Comparison of ENCODE assay signal across 1 cellular context in the genomic region with DNA sequence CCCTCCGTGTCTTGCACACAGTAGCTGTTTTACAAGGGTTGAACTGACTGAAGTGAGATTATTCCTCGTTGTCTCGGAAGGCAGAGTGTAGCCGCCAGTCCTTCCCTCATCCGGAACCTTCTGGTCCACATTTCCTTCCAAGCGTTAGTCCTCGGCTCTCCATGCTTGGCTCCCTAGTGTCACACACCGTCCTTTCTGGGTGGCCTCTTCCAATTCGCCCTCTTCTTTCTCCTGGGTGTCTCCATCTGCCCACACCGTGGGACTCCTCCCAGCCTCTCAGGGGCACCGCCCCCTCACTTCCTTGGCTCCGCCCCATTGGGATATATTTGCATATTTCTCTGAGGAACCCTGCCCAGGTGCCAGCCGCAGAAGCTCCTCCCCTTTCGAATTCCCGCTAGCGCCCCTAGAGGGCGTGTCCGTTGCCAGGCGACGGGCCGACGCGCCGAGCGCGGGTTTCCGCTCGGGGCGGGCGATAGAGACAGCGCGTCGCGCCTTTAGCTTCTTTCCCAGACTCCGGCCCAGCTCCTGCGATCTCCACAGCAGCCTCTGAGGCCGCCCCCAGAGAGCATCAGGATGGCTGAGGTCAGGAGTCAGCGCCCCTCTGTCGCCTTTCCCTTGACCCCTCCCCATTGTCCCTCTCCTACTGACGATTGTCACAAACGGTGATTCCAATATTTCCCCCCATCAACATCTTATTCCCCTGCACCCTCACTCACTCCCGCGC.
A peak's percentile ranks its signal among the peaks of the same experiment; 100 is the strongest.
TF ChIP-seq lines count a peak whose summit lies in the region.

Gene CFAP58 (plus strand): TSS at position 509 of the 724 bp plus-strand sequence. CDS start 65 bp downstream, at position 574.

TF ChIP-seq in K562, 482 proteins besides CTCF, POLR2A, EP300 and RAD21 (continued from another document and continues in another):
- TF ChIP-seq ELK1 (CRISPR knock-in tag; IDR thresholded peaks at IDR 0.05) (no peak), ZNF584 (CRISPR knock-in tag; IDR thresholded peaks at IDR 0.05; ENCODE audit: low read depth) (no peak), SRSF7 (optimal IDR thresholded peaks at IDR 0.05; ENCODE audit: low read depth, low read length) (no peak), ZSCAN32 (CRISPR knock-in tag; IDR thresholded peaks at IDR 0.05) (no peak), ZNF561 (CRISPR knock-in tag; conservative IDR thresholded peaks at IDR 0.05) (no peak), FOXO4 (CRISPR knock-in tag; IDR thresholded peaks at IDR 0.05) (no peak), SETDB1 (IDR thresholded peaks at IDR 0.05; ENCODE audit: low read length) (no peak), ZNF354B (CRISPR knock-in tag; IDR thresholded peaks at IDR 0.05) (no peak), GABPA (tag; conservative IDR thresholded peaks at IDR 0.05; ENCODE audit: low read depth) (peak; percentile 65), RB1 (IDR thresholded peaks at IDR 0.05; ENCODE audit: low read depth) (peak; percentile 85), SOX6 (IDR thresholded peaks at IDR 0.05) (no peak), NFIX (CRISPR knock-in tag; IDR thresholded peaks at IDR 0.05; ENCODE audit: low read depth) (no peak), PYGO2 (tag; IDR thresholded peaks at IDR 0.05) (no peak), SMC3 (conservative IDR thresholded peaks at IDR 0.05; ENCODE audit: insufficient read depth, low read depth, low read length) (0 out of 2 replicates have a peak, but pooled peaks have one; percentile 5), CAMTA2 (CRISPR knock-in tag; conservative IDR thresholded peaks at IDR 0.05) (no peak), SIN3B (IDR thresholded peaks at IDR 0.05; ENCODE audit: low read depth) (no peak), HINFP (tag; conservative IDR thresholded peaks at IDR 0.05; ENCODE audit: low read depth) (no peak), NRF1 (conservative IDR thresholded peaks at IDR 0.05 in 1 of 2, IDR thresholded peaks at IDR 0.05 in 1 of 2) (peak; percentile 75 to 80), U2AF1 (optimal IDR thresholded peaks at IDR 0.05; ENCODE audit: low read depth, low read length) (no peak), GATAD2A (IDR thresholded peaks at IDR 0.05) (no peak), MAFG (tag; conservative IDR thresholded peaks at IDR 0.05) (no peak), ZFP36 (IDR thresholded peaks at IDR 0.05; ENCODE audit: low read depth, low read length, partially characterized antibody) (peak; percentile 3), SIRT6 (IDR thresholded peaks at IDR 0.05; ENCODE audit: low read depth, low read length) (no peak), KDM1A (IDR thresholded peaks at IDR 0.05) (no peak), YBX1 (IDR thresholded peaks at IDR 0.05) (no peak), TBP (optimal IDR thresholded peaks at IDR 0.05; ENCODE audit: low read depth, low read length) (peak; percentile 40), CTCFL (IDR thresholded peaks at IDR 0.05; ENCODE audit: borderline replicate concordance, insufficient read depth, low read depth, low read length, poor library complexity, severe bottlenecking) (peak; percentile 97), HNRNPH1 (optimal IDR thresholded peaks at IDR 0.05; ENCODE audit: low read depth, low read length) (no peak), WHSC1 (IDR thresholded peaks at IDR 0.05; ENCODE audit: low read length) (no peak), MEF2A (IDR thresholded peaks at IDR 0.05; ENCODE audit: control insufficient read depth, low read depth, low read length) (no peak), MECOM (CRISPR knock-in tag; IDR thresholded peaks at IDR 0.05) (0 out of 2 replicates have a peak, but pooled peaks have one; percentile 15), NEUROD1 (IDR thresholded peaks at IDR 0.05; ENCODE audit: borderline replicate concordance, low read depth, low read length, partially characterized antibody) (no peak), ZC3H11A (IDR thresholded peaks at IDR 0.05; ENCODE audit: low read depth, low read length) (no peak), PTBP1 (IDR thresholded peaks at IDR 0.05; ENCODE audit: low read depth, low read length) (no peak), ZNF23 (CRISPR knock-in tag; IDR thresholded peaks at IDR 0.05) (no peak), ZNF184 (CRISPR knock-in tag; IDR thresholded peaks at IDR 0.05) (no peak), BRD9 (IDR thresholded peaks at IDR 0.05; ENCODE audit: low read depth, partially characterized antibody) (no peak), ZNF551 (CRISPR knock-in tag; IDR thresholded peaks at IDR 0.05) (no peak), FOXJ2 (tag; IDR thresholded peaks at IDR 0.05) (peak; percentile 68; the same call in 1 of the 2 replicates), RFX7 (CRISPR knock-in tag; IDR thresholded peaks at IDR 0.05) (no peak), PBX2 (CRISPR knock-in tag; IDR thresholded peaks at IDR 0.05; ENCODE audit: low read depth) (no peak), PBX2 (tag; conservative IDR thresholded peaks at IDR 0.05; ENCODE audit: low read depth) (no peak)
- TF ChIP-seq, protein P1, sequence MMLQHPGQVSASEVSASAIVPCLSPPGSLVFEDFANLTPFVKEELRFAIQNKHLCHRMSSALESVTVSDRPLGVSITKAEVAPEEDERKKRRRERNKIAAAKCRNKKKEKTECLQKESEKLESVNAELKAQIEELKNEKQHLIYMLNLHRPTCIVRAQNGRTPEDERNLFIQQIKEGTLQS (IDR thresholded peaks at IDR 0.05): no peak
- TF ChIP-seq, protein P1 (CRISPR knock-in tag; conservative IDR thresholded peaks at IDR 0.05): no peak
- TF ChIP-seq, protein P2, sequence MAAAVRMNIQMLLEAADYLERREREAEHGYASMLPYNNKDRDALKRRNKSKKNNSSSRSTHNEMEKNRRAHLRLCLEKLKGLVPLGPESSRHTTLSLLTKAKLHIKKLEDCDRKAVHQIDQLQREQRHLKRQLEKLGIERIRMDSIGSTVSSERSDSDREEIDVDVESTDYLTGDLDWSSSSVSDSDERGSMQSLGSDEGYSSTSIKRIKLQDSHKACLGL (CRISPR knock-in tag; IDR thresholded peaks at IDR 0.05; ENCODE audit: borderline replicate concordance, poor library complexity, severe bottlenecking): no peak
- TF ChIP-seq, protein P3, sequence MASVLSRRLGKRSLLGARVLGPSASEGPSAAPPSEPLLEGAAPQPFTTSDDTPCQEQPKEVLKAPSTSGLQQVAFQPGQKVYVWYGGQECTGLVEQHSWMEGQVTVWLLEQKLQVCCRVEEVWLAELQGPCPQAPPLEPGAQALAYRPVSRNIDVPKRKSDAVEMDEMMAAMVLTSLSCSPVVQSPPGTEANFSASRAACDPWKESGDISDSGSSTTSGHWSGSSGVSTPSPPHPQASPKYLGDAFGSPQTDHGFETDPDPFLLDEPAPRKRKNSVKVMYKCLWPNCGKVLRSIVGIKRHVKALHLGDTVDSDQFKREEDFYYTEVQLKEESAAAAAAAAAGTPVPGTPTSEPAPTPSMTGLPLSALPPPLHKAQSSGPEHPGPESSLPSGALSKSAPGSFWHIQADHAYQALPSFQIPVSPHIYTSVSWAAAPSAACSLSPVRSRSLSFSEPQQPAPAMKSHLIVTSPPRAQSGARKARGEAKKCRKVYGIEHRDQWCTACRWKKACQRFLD (CRISPR knock-in tag; IDR thresholded peaks at IDR 0.05): no peak
- TF ChIP-seq, protein P4, sequence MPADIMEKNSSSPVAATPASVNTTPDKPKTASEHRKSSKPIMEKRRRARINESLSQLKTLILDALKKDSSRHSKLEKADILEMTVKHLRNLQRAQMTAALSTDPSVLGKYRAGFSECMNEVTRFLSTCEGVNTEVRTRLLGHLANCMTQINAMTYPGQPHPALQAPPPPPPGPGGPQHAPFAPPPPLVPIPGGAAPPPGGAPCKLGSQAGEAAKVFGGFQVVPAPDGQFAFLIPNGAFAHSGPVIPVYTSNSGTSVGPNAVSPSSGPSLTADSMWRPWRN (IDR thresholded peaks at IDR 0.05; ENCODE audit: low read depth): no peak
- TF ChIP-seq, protein P5, sequence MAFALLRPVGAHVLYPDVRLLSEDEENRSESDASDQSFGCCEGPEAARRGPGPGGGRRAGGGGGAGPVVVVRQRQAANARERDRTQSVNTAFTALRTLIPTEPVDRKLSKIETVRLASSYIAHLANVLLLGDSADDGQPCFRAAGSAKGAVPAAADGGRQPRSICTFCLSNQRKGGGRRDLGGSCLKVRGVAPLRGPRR (CRISPR knock-in tag; IDR thresholded peaks at IDR 0.05): no peak
- TF ChIP-seq, protein P6, sequence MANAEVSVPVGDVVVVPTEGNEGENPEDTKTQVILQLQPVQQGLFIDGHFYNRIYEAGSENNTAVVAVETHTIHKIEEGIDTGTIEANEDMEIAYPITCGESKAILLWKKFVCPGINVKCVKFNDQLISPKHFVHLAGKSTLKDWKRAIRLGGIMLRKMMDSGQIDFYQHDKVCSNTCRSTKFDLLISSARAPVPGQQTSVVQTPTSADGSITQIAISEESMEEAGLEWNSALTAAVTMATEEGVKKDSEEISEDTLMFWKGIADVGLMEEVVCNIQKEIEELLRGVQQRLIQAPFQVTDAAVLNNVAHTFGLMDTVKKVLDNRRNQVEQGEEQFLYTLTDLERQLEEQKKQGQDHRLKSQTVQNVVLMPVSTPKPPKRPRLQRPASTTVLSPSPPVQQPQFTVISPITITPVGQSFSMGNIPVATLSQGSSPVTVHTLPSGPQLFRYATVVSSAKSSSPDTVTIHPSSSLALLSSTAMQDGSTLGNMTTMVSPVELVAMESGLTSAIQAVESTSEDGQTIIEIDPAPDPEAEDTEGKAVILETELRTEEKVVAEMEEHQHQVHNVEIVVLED (CRISPR knock-in tag; IDR thresholded peaks at IDR 0.05): peak; percentile 50; the same call in 1 of the 2 replicates
- TF ChIP-seq, protein P7, sequence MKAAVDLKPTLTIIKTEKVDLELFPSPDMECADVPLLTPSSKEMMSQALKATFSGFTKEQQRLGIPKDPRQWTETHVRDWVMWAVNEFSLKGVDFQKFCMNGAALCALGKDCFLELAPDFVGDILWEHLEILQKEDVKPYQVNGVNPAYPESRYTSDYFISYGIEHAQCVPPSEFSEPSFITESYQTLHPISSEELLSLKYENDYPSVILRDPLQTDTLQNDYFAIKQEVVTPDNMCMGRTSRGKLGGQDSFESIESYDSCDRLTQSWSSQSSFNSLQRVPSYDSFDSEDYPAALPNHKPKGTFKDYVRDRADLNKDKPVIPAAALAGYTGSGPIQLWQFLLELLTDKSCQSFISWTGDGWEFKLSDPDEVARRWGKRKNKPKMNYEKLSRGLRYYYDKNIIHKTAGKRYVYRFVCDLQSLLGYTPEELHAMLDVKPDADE (conservative IDR thresholded peaks at IDR 0.05; ENCODE audit: control insufficient read depth, low read depth, low read length): peak; percentile 74; the same call in 1 of the 2 replicates
